In genomic region chr16:74448990-74449389, GRCh38 we compare ENCODE assay signal across 8 cellular contexts. TPM values are rescaled to one million over a fixed set of nuclear protein-coding genes. Genes with fewer than 3 reads are reported as not detected.
A peak's percentile ranks its signal among the peaks of the same experiment; 100 is the strongest.
DNase-seq lines count a peak whose midpoint lies in the region; ATAC-seq and TF ChIP-seq lines count a peak whose summit lies in the region.

No MANE protein-coding gene starts in this region.

- in situ Hi-C loops in brain microvascular endothelial cell (cut with HindIII; ENCODE audit: low pct_ligation_motif_present, low sequenced_read_pairs): no loop called here

- H3K27ac ChIP-seq in brain microvascular endothelial cell (peak overlapping the region; percentile 50), suprapubic skin (peak overlapping the region; percentile 88)

- H3K9me3 Mint-ChIP-seq in activated CD4-positive, alpha-beta T cell treated with anti-CD3 and anti-CD28 coated beads, Interleukin-2, amount 10 ng/mL, durations not matched to agents 7 days and 5 days: no peaks in the 10 kb centered on the region

- CTCF ChIA-PET in activated CD4-positive, alpha-beta T cell treated with anti-CD3 and anti-CD28 coated beads, Interleukin-2, amount 10 ng/mL, durations not matched to agents 7 days and 5 days (lab: Charles Lee): interaction anchor here (1.1 kb wide), 1 partner anchor 18 kb away, joined by 3 read pairs; no protein-coding TSS in a partner anchor

- peaks cover 3% of the 10 kb centered on the region for H3K4me1 Mint-ChIP-seq in activated CD4-positive, alpha-beta T cell treated with anti-CD3 and anti-CD28 coated beads, Interleukin-2, amount 10 ng/mL, durations not matched to agents 7 days and 5 days

- no peak overlapping the region for H3K4me3 Mint-ChIP-seq in activated CD4-positive, alpha-beta T cell treated with anti-CD3 and anti-CD28 coated beads, Interleukin-2, amount 10 ng/mL, durations not matched to agents 7 days and 5 days

- H3K4me1 ChIP-seq in suprapubic skin: peaks cover 37% of the 10 kb centered on the region

- intact Hi-C loops in left colon (cut with DNase I, micrococcal nuclease): no loop called here

- no peak for TF ChIP-seq POLR2A in suprapubic skin (IDR thresholded peaks at IDR 0.05)

- POLR2A ChIA-PET in activated CD4-positive, alpha-beta T cell treated with anti-CD3 and anti-CD28 coated beads, Interleukin-2, amount 10 ng/mL, durations not matched to agents 7 days and 5 days (lab: Charles Lee): no interaction called here

- peaks cover 28% of the 10 kb centered on the region for H3K36me3 Mint-ChIP-seq in activated CD4-positive, alpha-beta T cell treated with anti-CD3 and anti-CD28 coated beads, Interleukin-2, amount 10 ng/mL, durations not matched to agents 7 days and 5 days (ENCODE audit: low read depth)

- ATAC-seq in left colon (peak; percentile 92), GM21576 (IDR thresholded peaks at IDR 0.05; ENCODE audit: unreplicated experiment) (no peak), GM18861 (IDR thresholded peaks at IDR 0.05; ENCODE audit: unreplicated experiment) (no peak)

- H3K27me3 Mint-ChIP-seq in activated CD4-positive, alpha-beta T cell treated with anti-CD3 and anti-CD28 coated beads, Interleukin-2, amount 10 ng/mL, durations not matched to agents 7 days and 5 days: no peaks in the 10 kb centered on the region

- H3K9me3 ChIP-seq in suprapubic skin: no peaks in the 10 kb centered on the region

- no peak for TF ChIP-seq CTCF in brain microvascular endothelial cell (IDR thresholded peaks at IDR 0.05; ENCODE audit: low read depth, low read length, missing control alignments)
- no peak for TF ChIP-seq CTCF in suprapubic skin (IDR thresholded peaks at IDR 0.05)

- TF ChIP-seq EP300 in suprapubic skin (IDR thresholded peaks at IDR 0.05): no peak

- WGBS in suprapubic skin: 62% methylated on average over 8 of the region's 8 CpGs

- H3K36me3 ChIP-seq in brain microvascular endothelial cell (replicated peaks): peaks cover 27% of the 10 kb centered on the region
- H3K36me3 ChIP-seq in suprapubic skin: peaks cover 27% of the 10 kb centered on the region

- DNase-seq in HS-5 (ENCODE audit: low read depth) (peak; percentile 83), brain microvascular endothelial cell (peak; percentile 83), left colon (peak; percentile 56 to 68), suprapubic skin (ENCODE audit: low spot score in 2 of 2) (peak; percentile 70 to 77)
- no peak for DNase-seq in activated CD4-positive, alpha-beta T cell treated with anti-CD3 and anti-CD28 coated beads, Interleukin-2, amount 10 ng/mL, durations not matched to agents 7 days and 5 days
- no peak for DNase-seq in central memory CD4-positive, alpha-beta T cell

- H3K27ac Mint-ChIP-seq in activated CD4-positive, alpha-beta T cell treated with anti-CD3 and anti-CD28 coated beads, Interleukin-2, amount 10 ng/mL, durations not matched to agents 7 days and 5 days: no peak overlapping the region

- H3K27me3 ChIP-seq in brain microvascular endothelial cell (replicated peaks) (no peaks in the 10 kb centered on the region), suprapubic skin (no peaks in the 10 kb centered on the region)

- no peak overlapping the region for H3K4me3 ChIP-seq in brain microvascular endothelial cell (ENCODE audit: low read depth, low read length)
- no peak overlapping the region for H3K4me3 ChIP-seq in suprapubic skin

RNA-seq across cellular contexts. Expression of gene CLEC18B, which starts 27.7 kb away (rescaled TPM):
- 1 to 10 TPM; 1.6 to 3.4 TPM for total RNA-seq in left colon
- total RNA-seq in suprapubic skin: under 1 TPM in 1 of 4 donors, not detected in 3; 0.72 TPM
- total RNA-seq in activated CD4-positive, alpha-beta T cell treated with anti-CD3 and anti-CD28 coated beads, Interleukin-2, amount 10 ng/mL, durations not matched to agents 7 days and 5 days: 1 to 10 TPM; 1.4 to 1.9 TPM

Comparison
In these comparisons a context has a peak if more than half of its experiments do, and no peak if none do; other contexts are left out.
1. DNase-seq: peak in HS-5 (single experiment), brain microvascular endothelial cell (single experiment), left colon (2 of 2) and suprapubic skin (2 of 2); none in activated CD4-positive, alpha-beta T cell treated with anti-CD3 and anti-CD28 coated beads, Interleukin-2, amount 10 ng/mL, durations not matched to agents 7 days and 5 days (single experiment) and central memory CD4-positive, alpha-beta T cell (single experiment).